23 cellular contexts compared by ENCODE assay signal in genomic region chr12:10293151-10293550, GRCh38. TPM values are rescaled to one million over a fixed set of nuclear protein-coding genes. Genes with fewer than 3 reads are reported as not detected.
A peak's percentile ranks its signal among the peaks of the same experiment; 100 is the strongest.
DNase-seq lines count a peak whose midpoint lies in the region; ATAC-seq and TF ChIP-seq lines count a peak whose summit lies in the region.
"Had no signal": no experiment of that assay in that cellular context is flagged by ENCODE, and none has a peak within 500 bp of the region (broad histone marks: within the 10 kb centered on the region; RNA-seq: fewer than 3 reads in every experiment).

No MANE protein-coding gene starts in this region.

- TF ChIP-seq CTCF in tibial artery (IDR thresholded peaks at IDR 0.05), result no peak
- TF ChIP-seq CTCF in thyroid gland (IDR thresholded peaks at IDR 0.05), result no peak

- no peak for DNase-seq in activated CD4-positive, CD25-positive, alpha-beta regulatory T cell treated with anti-CD3 and anti-CD28 coated beads, Interleukin-2, amount 50 U/mL, for 72 hours
- DNase-seq in central memory CD8-positive, alpha-beta T cell (ENCODE audit: low spot score in 2 of 2), result no peak
- DNase-seq in tibial artery (no peak), activated gamma-delta T cell treated with Interleukin-2 at 50 U/mL for 16 hours (no peak), thyroid gland (no peak)
- DNase-seq: aorta, COR-L47, gastrocnemius medialis, Karpas-422, naive B cell, NCI-H1092, NCI-H2081, NCI-H510A, sigmoid colon had no signal

- H3K27ac Mint-ChIP-seq in central memory CD8-positive, alpha-beta T cell (ENCODE audit: low read depth), result peak overlapping the region; percentile 78
- H3K27ac Mint-ChIP-seq: activated CD4-positive, alpha-beta T cell treated with anti-CD3 and anti-CD28 coated beads, Interleukin-2, amount 10 ng/mL, durations not matched to agents 24 days and 14 days; memory B cell had no signal

- peak; percentile 63 to 71 for ATAC-seq in activated CD4-positive, CD25-positive, alpha-beta regulatory T cell treated with anti-CD3 and anti-CD28 coated beads, Interleukin-2, amount 50 U/mL, for 24 hours
- peak; percentile 78 for ATAC-seq in GM18868 (IDR thresholded peaks at IDR 0.05; ENCODE audit: unreplicated experiment)
- no peak for ATAC-seq in central memory CD8-positive, alpha-beta T cell (replicated peaks; ENCODE audit: extremely low read depth, poor library complexity, severe bottlenecking)
- ATAC-seq: gastrocnemius medialis, HCT116 had no signal

- H3K36me3 ChIP-seq in KOPT-K1 (ENCODE audit: insufficient read depth, low read length) (no peaks in the 10 kb centered on the region), tibial artery (no peaks in the 10 kb centered on the region), thyroid gland (no peaks in the 10 kb centered on the region)
- H3K36me3 ChIP-seq: gastrocnemius medialis, sigmoid colon had no signal

- 89 to 90% methylated on average over 4 of the region's 4 CpGs for WGBS in thyroid gland, 2 donors

- peak overlapping the region; percentile 15 for H3K27ac ChIP-seq in KOPT-K1 (ENCODE audit: low read depth, low read length, poor library complexity, severe bottlenecking)
- H3K27ac ChIP-seq in tibial artery, result no peak overlapping the region
- no peak overlapping the region for H3K27ac ChIP-seq in thyroid gland
- H3K27ac ChIP-seq: 22Rv1, gastrocnemius medialis, parathyroid adenoma, sigmoid colon had no signal

- no peaks in the 10 kb centered on the region for H3K4me1 ChIP-seq in tibial artery
- H3K4me1 ChIP-seq in thyroid gland, result no peaks in the 10 kb centered on the region
- H3K4me1 ChIP-seq: gastrocnemius medialis, parathyroid adenoma, sigmoid colon had no signal

- H3K4me3 ChIP-seq in tibial artery, result no peak overlapping the region
- H3K4me3 ChIP-seq in thyroid gland (replicated peaks in 1 of 3), result no peak overlapping the region
- H3K4me3 ChIP-seq: gastrocnemius medialis, sigmoid colon had no signal

- H3K9me3 Mint-ChIP-seq in central memory CD8-positive, alpha-beta T cell, result no peaks in the 10 kb centered on the region
- H3K9me3 Mint-ChIP-seq: memory B cell, naive B cell had no signal

- peaks cover 1% of the 10 kb centered on the region for H3K36me3 Mint-ChIP-seq in central memory CD8-positive, alpha-beta T cell (ENCODE audit: insufficient read depth)
- H3K36me3 Mint-ChIP-seq: memory B cell, naive B cell had no signal

- peaks cover 63% of the 10 kb centered on the region for H3K4me1 Mint-ChIP-seq in central memory CD8-positive, alpha-beta T cell
- H3K4me1 Mint-ChIP-seq: naive B cell had no signal

- no peaks in the 10 kb centered on the region for H3K27me3 Mint-ChIP-seq in central memory CD8-positive, alpha-beta T cell
- H3K27me3 Mint-ChIP-seq: naive B cell had no signal

- intact Hi-C loops in tibial artery (cut with DNase I; ENCODE audit: low total_unique reads), result no loop called here
- intact Hi-C loops in thyroid gland (cut with DNase I), result no loop called here

- H3K9me3 ChIP-seq in KOPT-K1 (ENCODE audit: insufficient read depth, low read length, poor library complexity, severe bottlenecking) (no peaks in the 10 kb centered on the region), tibial artery (no peaks in the 10 kb centered on the region), thyroid gland (no peaks in the 10 kb centered on the region)
- H3K9me3 ChIP-seq: gastrocnemius medialis, sigmoid colon had no signal

- no peaks in the 10 kb centered on the region for H3K27me3 ChIP-seq in tibial artery
- no peaks in the 10 kb centered on the region for H3K27me3 ChIP-seq in thyroid gland
- H3K27me3 ChIP-seq: gastrocnemius medialis, sigmoid colon had no signal

- H3K4me3 Mint-ChIP-seq in central memory CD8-positive, alpha-beta T cell, result peak overlapping the region; percentile 2
- H3K4me3 Mint-ChIP-seq: activated CD4-positive, alpha-beta T cell treated with anti-CD3 and anti-CD28 coated beads, Interleukin-2, amount 10 ng/mL, durations not matched to agents 24 days and 14 days; memory B cell; naive B cell had no signal

- TF ChIP-seq POLR2A in thyroid gland (IDR thresholded peaks at IDR 0.05), result no peak

RNA-seq across cellular contexts. Expression of gene KLRD1, which starts 14.5 kb away (rescaled TPM):
- total RNA-seq in thyroid gland, result 1 to 10 TPM; 1.1 to 3.8 (median 2.5) TPM
- total RNA-seq: HT-29 had no signal
